In genomic region chr4:165806613-165807012, GRCh38 we compare ENCODE assay signal across 23 cellular contexts.
DNase-seq lines count a peak whose midpoint lies in the region; ATAC-seq, FAIRE-seq and TF ChIP-seq lines count a peak whose summit lies in the region.
"Had no signal": no experiment of that assay in that cellular context is flagged by ENCODE, and none has a peak within 500 bp of the region (broad histone marks: within the 10 kb centered on the region; RNA-seq: fewer than 3 reads in every experiment).

No MANE protein-coding gene starts in this region.

- H2AFZ ChIP-seq in K562 (ENCODE audit: low read depth, low read length), result no peak overlapping the region

- H3K27ac ChIP-seq in A549, result no peak overlapping the region
- no peak overlapping the region for H3K27ac ChIP-seq in K562 (ENCODE audit: extremely low read depth, low read depth, low read length)
- H3K27ac ChIP-seq: BLaER1 treated with 17β-estradiol and CSF1 and Interleukin-3, amounts not matched to agents 10 nM and 100 nM; C4-2B had no signal

- TF ChIP-seq RAD21 in A549 (conservative IDR thresholded peaks at IDR 0.05 in 1 of 2, IDR thresholded peaks at IDR 0.05 in 1 of 2), result no peak
- no peak for TF ChIP-seq RAD21 in K562 (CRISPR knock-in tag; conservative IDR thresholded peaks at IDR 0.05 in 1 of 2, IDR thresholded peaks at IDR 0.05 in 1 of 2)

- intact Hi-C loops in K562 (cut with micrococcal nuclease), result no loop called here

- ATAC-seq in A549, result no peak
- ATAC-seq in K562, result no peak
- no peak for ATAC-seq in natural killer cell treated with Interleukin-12 subunit alpha and Interleukin-12 subunit beta and Interleukin-15 and Interleukin-18, amount 100 ng/mL, for 72 hours
- ATAC-seq in GM18519 (IDR thresholded peaks at IDR 0.05; ENCODE audit: low FRiP score, unreplicated experiment), result no peak
- ATAC-seq: CD8-positive, alpha-beta T cell; GM12878 had no signal

- no peak overlapping the region for H3K27ac Mint-ChIP-seq in natural killer cell treated with Interleukin-12 subunit alpha and Interleukin-12 subunit beta and Interleukin-15 and Interleukin-18, amount 100 ng/mL, for 72 hours
- H3K27ac Mint-ChIP-seq: B cell; CD4-positive, alpha-beta T cell; CD8-positive, alpha-beta T cell had no signal

- FAIRE-seq in A549 (lab: Jason Lieb, UNC) (no peak), G401.6 (lab: Jason Lieb, UNC) (peak; percentile 87), K562 (lab: Jason Lieb, UNC) (no peak)
- FAIRE-seq: A204.1, D721Med, GM12878, GM12892, GM18507, GM19239 had no signal

- peaks cover 3% of the 10 kb centered on the region for H3K9me3 Mint-ChIP-seq in natural killer cell treated with Interleukin-12 subunit alpha and Interleukin-12 subunit beta and Interleukin-15 and Interleukin-18, amount 100 ng/mL, for 72 hours
- H3K9me3 Mint-ChIP-seq: CD4-positive, alpha-beta T cell; CD8-positive, alpha-beta T cell had no signal

- POLR2A ChIA-PET in A549 (lab: Yijun Ruan, JAX), result no interaction called here
- POLR2A ChIA-PET in K562 (lab: Yijun Ruan, JAX), result no interaction called here

- no peaks in the 10 kb centered on the region for H3K79me2 ChIP-seq in K562 (ENCODE audit: control insufficient read depth, insufficient read depth, low read length)

- H3K4me3 ChIP-seq in A549 (no peak overlapping the region), K562 (no peak overlapping the region)
- H3K4me3 ChIP-seq: BLaER1 treated with 17β-estradiol and CSF1 and Interleukin-3, amounts not matched to agents 10 nM and 100 nM; GM12878 had no signal

- H3K36me3 Mint-ChIP-seq in natural killer cell treated with Interleukin-12 subunit alpha and Interleukin-12 subunit beta and Interleukin-15 and Interleukin-18, amount 100 ng/mL, for 72 hours, result no peaks in the 10 kb centered on the region
- H3K36me3 Mint-ChIP-seq: CD8-positive, alpha-beta T cell had no signal

- H3K27me3 ChIP-seq in K562 (ENCODE audit: control insufficient read depth in 2 of 2, insufficient read depth in 2 of 2, low read length in 2 of 2), result no peaks in the 10 kb centered on the region
- H3K27me3 ChIP-seq: BLaER1 treated with 17β-estradiol and CSF1 and Interleukin-3, amounts not matched to agents 10 nM and 100 nM had no signal

- CTCF ChIA-PET in A549 (lab: Yijun Ruan, JAX) (no interaction called here), K562 (lab: Yijun Ruan, JAX; ENCODE audit: low intra/inter-chr PET ratio) (no interaction called here)

- BruUV-seq in K562 (replicated peaks; lab: Mats Ljungman, UMichigan), result no TSS peak

- H3K9me3 ChIP-seq in A549, result no peaks in the 10 kb centered on the region
- H3K9me3 ChIP-seq in K562 (replicated peaks; ENCODE audit: control insufficient read depth, insufficient read depth, low read depth, low read length), result no peaks in the 10 kb centered on the region; the same call in 1 of the 2 replicates
- H3K9me3 ChIP-seq: BLaER1 treated with 17β-estradiol and CSF1 and Interleukin-3, amounts not matched to agents 10 nM and 100 nM; Caco-2 had no signal

- no peaks in the 10 kb centered on the region for H3K9me1 ChIP-seq in K562 (ENCODE audit: control insufficient read depth, insufficient read depth, low read length)

- TF ChIP-seq CTCF in A549 (IDR thresholded peaks at IDR 0.05) (no peak), K562 (IDR thresholded peaks at IDR 0.05 in 2 of 3, conservative IDR thresholded peaks at IDR 0.05 in 1 of 3; ENCODE audit: insufficient read depth in 2 of 3, low read depth in 1 of 3, low read length in 3 of 3) (no peak)

- H3K9ac ChIP-seq in K562 (ENCODE audit: insufficient read depth in 1 of 2, low read depth in 2 of 2, low read length in 2 of 2), result no peak overlapping the region
- H3K9ac ChIP-seq: BLaER1 treated with 17β-estradiol and CSF1 and Interleukin-3, amounts not matched to agents 10 nM and 100 nM had no signal

- no peaks in the 10 kb centered on the region for H3K4me1 Mint-ChIP-seq in natural killer cell treated with Interleukin-12 subunit alpha and Interleukin-12 subunit beta and Interleukin-15 and Interleukin-18, amount 100 ng/mL, for 72 hours (ENCODE audit: low read depth in 2 of 2)
- H3K4me1 Mint-ChIP-seq: B cell had no signal

- in situ Hi-C loops in K562 (cut with MboI), result no loop called here

- no peak overlapping the region for H3K4me3 Mint-ChIP-seq in natural killer cell treated with Interleukin-12 subunit alpha and Interleukin-12 subunit beta and Interleukin-15 and Interleukin-18, amount 100 ng/mL, for 72 hours
- H3K4me3 Mint-ChIP-seq: B cell; CD4-positive, alpha-beta T cell; CD8-positive, alpha-beta T cell had no signal

- TF ChIP-seq POLR2A in A549 (IDR thresholded peaks at IDR 0.05; ENCODE audit: low read length), result no peak
- no peak for TF ChIP-seq POLR2A in K562 (conservative IDR thresholded peaks at IDR 0.05)

- H3K4me1 ChIP-seq in A549 (no peaks in the 10 kb centered on the region), K562 (replicated peaks in 1 of 2; ENCODE audit: control insufficient read depth in 2 of 2, insufficient read depth in 2 of 2, low read length in 2 of 2) (no peaks in the 10 kb centered on the region)
- H3K4me1 ChIP-seq: BLaER1 treated with 17β-estradiol and CSF1 and Interleukin-3, amounts not matched to agents 10 nM and 100 nM; Caco-2 had no signal

- TF ChIP-seq EP300 in A549 (IDR thresholded peaks at IDR 0.05), result no peak
- no peak for TF ChIP-seq EP300 in K562 (IDR thresholded peaks at IDR 0.05; ENCODE audit: low read length)

- no peaks in the 10 kb centered on the region for H3K36me3 ChIP-seq in K562 (ENCODE audit: control insufficient read depth, insufficient read depth, low read length)
- H3K36me3 ChIP-seq: BLaER1 treated with 17β-estradiol and CSF1 and Interleukin-3, amounts not matched to agents 10 nM and 100 nM had no signal

- DNase-seq in A549 (ENCODE audit: low read depth in 1 of 2, low spot score in 1 of 2), result no peak
- DNase-seq in K562 (ENCODE audit: extremely low read depth in 1 of 4, low spot score in 3 of 4), result no peak
- no peak for DNase-seq in natural killer cell treated with Interleukin-12 subunit alpha and Interleukin-12 subunit beta and Interleukin-15 and Interleukin-18, amount 100 ng/mL, for 72 hours (ENCODE audit: low spot score)
- DNase-seq in NCI-H524 treated with DMSO at 0.1 percent for 48 hours (lab: John Stamatoyannopoulos, UW), result no peak
- DNase-seq: 8988T; AML-193; Caco-2; Calu3; CD4-positive, alpha-beta T cell; CD8-positive, alpha-beta T cell; DMS79 treated with DMSO at 0.1 percent for 48 hours; GDM1 had no signal

- H3K4me2 ChIP-seq in A549 (no peak overlapping the region), K562 (ENCODE audit: insufficient read depth, low read length) (no peak overlapping the region)
- H3K4me2 ChIP-seq: BLaER1 treated with 17β-estradiol and CSF1 and Interleukin-3, amounts not matched to agents 10 nM and 100 nM had no signal

- no peaks in the 10 kb centered on the region for H3K27me3 Mint-ChIP-seq in natural killer cell treated with Interleukin-12 subunit alpha and Interleukin-12 subunit beta and Interleukin-15 and Interleukin-18, amount 100 ng/mL, for 72 hours
- H3K27me3 Mint-ChIP-seq: B cell; CD4-positive, alpha-beta T cell had no signal

- H4K20me1 ChIP-seq in K562 (replicated peaks; ENCODE audit: control insufficient read depth, insufficient read depth, low read length), result no peaks in the 10 kb centered on the region
- H4K20me1 ChIP-seq: BLaER1 treated with 17β-estradiol and CSF1 and Interleukin-3, amounts not matched to agents 10 nM and 100 nM had no signal

TF ChIP-seq in A549, 52 proteins besides CTCF, POLR2A, EP300 and RAD21:
- TF ChIP-seq CHD4 (IDR thresholded peaks at IDR 0.05; ENCODE audit: borderline replicate concordance) (no peak), MAFK (IDR thresholded peaks at IDR 0.05; ENCODE audit: partially characterized antibody) (peak; percentile 50), CEBPB (IDR thresholded peaks at IDR 0.05) (no peak)

TF ChIP-seq in K562, 482 proteins besides CTCF, POLR2A, EP300 and RAD21 (continues in another document):
- peak; percentile 13; the same call in 1 of the 2 replicates for TF ChIP-seq C11orf30 (IDR thresholded peaks at IDR 0.05; ENCODE audit: low read depth)
- TF ChIP-seq MAFK (IDR thresholded peaks at IDR 0.05; ENCODE audit: low read length), result peak; percentile 14; the same call in 1 of the 2 replicates
- peak; percentile 54; the same call in 1 of the 2 replicates for TF ChIP-seq ZNF316 (IDR thresholded peaks at IDR 0.05)
- TF ChIP-seq RREB1 (CRISPR knock-in tag; IDR thresholded peaks at IDR 0.05), result no peak

Comparison
In these comparisons a context has a peak if more than half of its experiments do, and no peak if none do; other contexts are left out.
1. Of the 35 proteins assayed by ChIP-seq in both K562 and A549: peak only in K562: none; only in A549: none; in both: MAFK; in neither: 34.